In genomic region chr2:112690853-112691390, GRCh38 we compare ENCODE assay signal across 8 cellular contexts. TPM values are rescaled to one million over a fixed set of nuclear protein-coding genes. Genes with fewer than 3 reads are reported as not detected.
DNase-seq lines count a peak whose midpoint lies in the region; ATAC-seq and TF ChIP-seq lines count a peak whose summit lies in the region.

No MANE protein-coding gene starts in this region.

- H3K27ac ChIP-seq in CD4-positive, alpha-beta memory T cell (ENCODE audit: low read depth, low read length) = no peak overlapping the region
- H3K27ac ChIP-seq in lower lobe of right lung = peak overlapping the region; percentile 68

- no peak overlapping the region for H3K4me3 ChIP-seq in CD4-positive, alpha-beta memory T cell (ENCODE audit: low read length in 2 of 2)
- peak overlapping the region; percentile 19 for H3K4me3 ChIP-seq in lower lobe of right lung

- H3K4me1 ChIP-seq in CD4-positive, alpha-beta memory T cell (ENCODE audit: insufficient read depth, low read length) = peaks cover 34% of the 10 kb centered on the region
- peaks cover 30% of the 10 kb centered on the region for H3K4me1 ChIP-seq in lower lobe of right lung

- H3K4me3 Mint-ChIP-seq in CD4-positive, alpha-beta memory T cell = peak overlapping the region in 7 of 8 donors; percentile 27 to 79 (median 70)

- peaks cover 22 to 32% (median 27%) of the 10 kb centered on the region in 4 donors for H3K4me1 Mint-ChIP-seq in CD4-positive, alpha-beta memory T cell

- DNase-seq in CD4-positive, alpha-beta memory T cell = peak; percentile 57 to 67 (median 64)
- DNase-seq in NCI-H2196 treated with DMSO at 0.1 percent for 48 hours (lab: John Stamatoyannopoulos, UW; ENCODE audit: unreplicated experiment) (peak; percentile 39), dermis blood vessel endothelial cell (peak; percentile 79), lower lobe of right lung (peak; percentile 91)
- peak; percentile 63 for DNase-seq in activated CD4-positive, alpha-beta T cell treated with anti-CD3 and anti-CD28 coated beads, Interleukin-2, amount 50 U/mL, for 1 hour
- DNase-seq in stimulated activated CD8-positive, alpha-beta memory T cell treated with anti-CD3 and anti-CD28 coated beads, Interleukin-15, amount 100 ng/mL, for 1 hour (ENCODE audit: low read depth) = peak; percentile 48

- ATAC-seq in GM21825 (IDR thresholded peaks at IDR 0.05; ENCODE audit: unreplicated experiment) = peak; percentile 42
- peak; percentile 91 to 92 for ATAC-seq in lower lobe of right lung
- ATAC-seq in HG03135 (IDR thresholded peaks at IDR 0.05; ENCODE audit: unreplicated experiment) = no peak

- intact Hi-C loops in CD4-positive, alpha-beta memory T cell (cut with micrococcal nuclease) = loop anchor here (1.0 to 5.0 kb wide), 4 partner anchors 35 to 91 kb away; partner anchors contain the start of gene SLC20A1
- intact Hi-C loops in lower lobe of right lung (cut with DNase I) = no loop called here

- no peaks in the 10 kb centered on the region for H3K27me3 ChIP-seq in CD4-positive, alpha-beta memory T cell (ENCODE audit: insufficient read depth, low read length)
- H3K27me3 ChIP-seq in lower lobe of right lung (ENCODE audit: low read depth) = no peaks in the 10 kb centered on the region

- no peaks in the 10 kb centered on the region for H3K9me3 ChIP-seq in CD4-positive, alpha-beta memory T cell (ENCODE audit: control insufficient read depth in 1 of 2, low read length in 2 of 2)
- no peaks in the 10 kb centered on the region for H3K9me3 ChIP-seq in lower lobe of right lung

- CTCF ChIA-PET in CD4-positive, alpha-beta memory T cell (lab: Charles Lee; ENCODE audit: partially characterized antibody) = interaction anchor here (0.6 to 9.0 kb wide), 19 partner anchors 9 to 659 kb away, joined by 3 to 319 read pairs (median 7); partner anchors contain the start of gene SLC20A1

- no peaks in the 10 kb centered on the region for H3K9me3 Mint-ChIP-seq in CD4-positive, alpha-beta memory T cell

- H3K36me3 ChIP-seq in CD4-positive, alpha-beta memory T cell (ENCODE audit: insufficient read depth, low read length) = no peaks in the 10 kb centered on the region
- no peaks in the 10 kb centered on the region for H3K36me3 ChIP-seq in lower lobe of right lung

- no peaks in the 10 kb centered on the region for H3K27me3 Mint-ChIP-seq in CD4-positive, alpha-beta memory T cell

- POLR2A ChIA-PET in CD4-positive, alpha-beta memory T cell (lab: Charles Lee; ENCODE audit: partially characterized antibody) = interaction anchor here (0.8 to 8.1 kb wide), 7 partner anchors 15 to 103 kb away, joined by 3 to 102 read pairs (median 5); partner anchors contain the start of gene SLC20A1

- H3K36me3 Mint-ChIP-seq in CD4-positive, alpha-beta memory T cell = no peaks in the 10 kb centered on the region

- peak overlapping the region in 6 of 7 donors; percentile 74 to 90 (median 80) for H3K27ac Mint-ChIP-seq in CD4-positive, alpha-beta memory T cell

- peak; percentile 75 for TF ChIP-seq CTCF in lower lobe of right lung (IDR thresholded peaks at IDR 0.05)

RNA-seq across cellular contexts. Expression of gene NT5DC4, which starts 29.9 kb away (rescaled TPM):
- not detected for total RNA-seq in CD4-positive, alpha-beta memory T cell
- not detected for polyA plus RNA-seq in CD4-positive, alpha-beta memory T cell
- not detected in 2 replicates for total RNA-seq in dermis blood vessel endothelial cell
- 0.53 TPM for total RNA-seq in lower lobe of right lung

RNA-seq across cellular contexts. Expression of gene SLC20A1, which starts 45.2 kb away (rescaled TPM):
- total RNA-seq in CD4-positive, alpha-beta memory T cell = 10 to 100 TPM; 93.5 to 94.0 TPM
- 10 to 100 TPM; 25.5 to 36.7 TPM for polyA plus RNA-seq in CD4-positive, alpha-beta memory T cell
- total RNA-seq in dermis blood vessel endothelial cell (31.1 and 75.5 TPM in 2 replicates), lower lobe of right lung (43.5 TPM)

Comparison
In these comparisons a context has a peak if more than half of its experiments do, and no peak if none do; other contexts are left out.
1. DNase-seq: peak in every context shown above with its lines; median percentile 91 in lower lobe of right lung; 79 in dermis blood vessel endothelial cell; 64 in CD4-positive, alpha-beta memory T cell; 63 in activated CD4-positive, alpha-beta T cell treated with anti-CD3 and anti-CD28 coated beads, Interleukin-2, amount 50 U/mL, for 1 hour; 48 in stimulated activated CD8-positive, alpha-beta memory T cell treated with anti-CD3 and anti-CD28 coated beads, Interleukin-15, amount 100 ng/mL, for 1 hour; 39 in NCI-H2196 treated with DMSO at 0.1 percent for 48 hours.